9 cellular contexts compared by ENCODE assay signal in the genomic region with DNA sequence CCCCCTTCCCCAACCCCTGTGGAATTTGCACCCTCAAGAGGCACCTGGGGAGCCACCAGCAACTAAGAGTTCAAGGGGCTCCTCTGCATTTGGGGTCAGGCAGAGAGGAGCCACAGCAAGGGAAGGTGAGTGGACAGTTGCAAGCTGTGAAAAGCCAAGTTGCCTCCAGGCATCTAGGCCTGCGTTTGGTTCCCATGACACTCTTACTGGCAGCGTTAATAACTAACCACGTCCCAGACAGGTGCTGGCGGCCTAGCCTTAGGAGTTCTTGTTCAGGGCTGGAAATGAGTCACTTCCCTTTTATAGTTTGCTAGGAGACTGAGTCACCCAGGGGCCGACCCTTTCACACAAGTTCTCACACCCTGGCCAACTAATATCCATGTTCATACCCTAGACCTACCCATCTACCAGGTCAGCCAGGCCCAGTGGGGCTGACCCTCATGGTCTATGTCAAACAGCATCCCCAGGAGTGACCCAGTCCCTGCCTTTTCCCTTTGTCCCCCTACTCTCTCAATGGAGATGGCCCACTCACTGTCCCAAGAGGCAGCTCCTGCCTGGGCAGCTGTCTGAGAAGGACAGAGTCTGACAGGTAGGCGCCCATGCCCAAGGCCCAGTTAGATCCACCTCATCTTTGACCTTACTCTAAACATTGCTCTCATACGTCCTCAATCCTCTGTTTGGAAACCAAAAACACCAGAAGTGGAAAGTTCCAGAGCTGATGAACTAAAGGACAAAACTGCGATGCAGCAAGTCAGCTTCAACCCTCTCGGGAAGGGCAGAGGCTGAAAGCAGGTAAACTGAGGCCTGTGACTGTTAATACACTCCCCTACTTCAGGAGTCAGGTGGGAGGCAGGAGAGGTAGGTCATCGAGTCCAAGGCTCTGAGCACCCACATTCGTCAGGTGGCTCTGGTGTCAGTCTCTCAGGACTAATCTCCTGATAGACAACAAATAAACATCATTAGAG.
DNase-seq lines count a peak whose midpoint lies in the region; ATAC-seq, FAIRE-seq and TF ChIP-seq lines count a peak whose summit lies in the region.
"Had no signal": no experiment of that assay in that cellular context is flagged by ENCODE, and none has a peak within 500 bp of the region (broad histone marks: within the 10 kb centered on the region; RNA-seq: fewer than 3 reads in every experiment).

No MANE protein-coding gene starts in this region.

- TF ChIP-seq EP300 in A549 (IDR thresholded peaks at IDR 0.05): peak; percentile 72 to 86; a peak in 3 of 5 replicates

- WGBS in A549 (ENCODE audit: missing lambda C conversion rate): 32% methylated on average over 11 of the region's 11 CpGs

- TF ChIP-seq POLR2A in A549 (IDR thresholded peaks at IDR 0.05; ENCODE audit: low read length): no peak

- H3K4me2 ChIP-seq in A549: peak overlapping the region; percentile 87

- no peaks in the 10 kb centered on the region for H3K36me3 Mint-ChIP-seq in activated naive CD8-positive, alpha-beta T cell treated with anti-CD3 and anti-CD28 coated beads for 36 hours
- no peaks in the 10 kb centered on the region for H3K36me3 Mint-ChIP-seq in activated T-helper 2 cell treated with anti-CD3 and anti-CD28 coated beads, Interferon-gamma antibody, Interleukin-2, Interleukin-4, amounts not matched to agents 10 μg/mL and 5 μg/mL and 100 μg/mL, durations not matched to agents 14 hours and 24 hours and 36 hours (ENCODE audit: low read depth)

- H3K27me3 ChIP-seq in left lung: no peaks in the 10 kb centered on the region

- peak overlapping the region; percentile 22; the same call in 2 of the 3 replicates for H3K4me3 ChIP-seq in A549
- H3K4me3 ChIP-seq in left lung: no peak overlapping the region

- POLR2A ChIA-PET in A549 (lab: Yijun Ruan, JAX): interaction anchor here (1.2 kb wide), 2 partner anchors 35 to 301 kb away, joined by 3 to 8 read pairs; partner anchors contain the start of gene SOX9

- TF ChIP-seq CTCF in A549 (IDR thresholded peaks at IDR 0.05) (no peak), left lung (IDR thresholded peaks at IDR 0.05) (no peak)

- H3K27me3 Mint-ChIP-seq in activated naive CD8-positive, alpha-beta T cell treated with anti-CD3 and anti-CD28 coated beads for 36 hours: peaks cover 21% of the 10 kb centered on the region
- no peaks in the 10 kb centered on the region for H3K27me3 Mint-ChIP-seq in activated T-helper 2 cell treated with anti-CD3 and anti-CD28 coated beads, Interferon-gamma antibody, Interleukin-2, Interleukin-4, amounts not matched to agents 10 μg/mL and 5 μg/mL and 100 μg/mL, durations not matched to agents 14 hours and 24 hours and 36 hours (ENCODE audit: low read depth)

- H3K9me3 Mint-ChIP-seq in activated naive CD8-positive, alpha-beta T cell treated with anti-CD3 and anti-CD28 coated beads for 36 hours: peaks cover 12% of the 10 kb centered on the region
- H3K9me3 Mint-ChIP-seq in activated T-helper 2 cell treated with anti-CD3 and anti-CD28 coated beads, Interferon-gamma antibody, Interleukin-2, Interleukin-4, amounts not matched to agents 10 μg/mL and 5 μg/mL and 100 μg/mL, durations not matched to agents 14 hours and 24 hours and 36 hours: peaks cover 12% of the 10 kb centered on the region

- H3K4me3 Mint-ChIP-seq in activated naive CD8-positive, alpha-beta T cell treated with anti-CD3 and anti-CD28 coated beads for 36 hours: no peak overlapping the region
- H3K4me3 Mint-ChIP-seq in activated T-helper 2 cell treated with anti-CD3 and anti-CD28 coated beads, Interferon-gamma antibody, Interleukin-2, Interleukin-4, amounts not matched to agents 10 μg/mL and 5 μg/mL and 100 μg/mL, durations not matched to agents 14 hours and 24 hours and 36 hours (ENCODE audit: low read depth): no peak overlapping the region

- peak; percentile 99 for DNase-seq in A549 (ENCODE audit: low read depth in 1 of 2, low spot score in 1 of 2)
- peak; percentile 70 for DNase-seq in NCI-H1436 treated with DMSO at 0.1 percent for 48 hours (lab: John Stamatoyannopoulos, UW)
- DNase-seq in activated naive CD8-positive, alpha-beta T cell treated with anti-CD3 and anti-CD28 coated beads for 36 hours: peak; percentile 46
- peak in 1 of 2 donors; percentile 70 for DNase-seq in left lung
- DNase-seq in urothelium cell line (ENCODE audit: low spot score): peak; percentile 97
- DNase-seq in activated T-helper 2 cell treated with anti-CD3 and anti-CD28 coated beads, Interferon-gamma antibody, Interleukin-2, Interleukin-4, amounts not matched to agents 10 μg/mL and 5 μg/mL and 100 μg/mL, durations not matched to agents 14 hours and 24 hours and 36 hours (ENCODE audit: low spot score): no peak

- peak; percentile 39 to 64 for TF ChIP-seq RAD21 in A549 (conservative IDR thresholded peaks at IDR 0.05 in 1 of 2, IDR thresholded peaks at IDR 0.05 in 1 of 2)

- peak overlapping the region; percentile 92 to 94 for H3K27ac ChIP-seq in A549
- H3K27ac ChIP-seq in left lung: peak overlapping the region; percentile 13 to 34
- H3K27ac ChIP-seq: parathyroid adenoma had no signal

- H3K36me3 ChIP-seq in left lung: no peaks in the 10 kb centered on the region

- peak; percentile 80 to 87 for ATAC-seq in A549
- ATAC-seq in GM18502 (IDR thresholded peaks at IDR 0.05; ENCODE audit: poor library complexity, unreplicated experiment): peak; percentile 58
- peak; percentile 37 for ATAC-seq in HG02763 (IDR thresholded peaks at IDR 0.05; ENCODE audit: unreplicated experiment)
- ATAC-seq in left lung: peak; percentile 92

- peaks cover 4% of the 10 kb centered on the region for H3K4me1 Mint-ChIP-seq in activated naive CD8-positive, alpha-beta T cell treated with anti-CD3 and anti-CD28 coated beads for 36 hours
- peaks cover 4% of the 10 kb centered on the region for H3K4me1 Mint-ChIP-seq in activated T-helper 2 cell treated with anti-CD3 and anti-CD28 coated beads, Interferon-gamma antibody, Interleukin-2, Interleukin-4, amounts not matched to agents 10 μg/mL and 5 μg/mL and 100 μg/mL, durations not matched to agents 14 hours and 24 hours and 36 hours (ENCODE audit: low read depth)

- CTCF ChIA-PET in A549 (lab: Yijun Ruan, JAX): interaction anchor here (1.2 to 3.5 kb wide), 7 partner anchors 8 to 136 kb away, joined by 3 to 13 read pairs (median 5); no protein-coding TSS in a partner anchor

- peak; percentile 97 for FAIRE-seq in A549 (lab: Jason Lieb, UNC)
- FAIRE-seq in urothelium cell line (lab: Jason Lieb, UNC): peak; percentile 95

- intact Hi-C loops in left lung (cut with DNase I): no loop called here
- intact Hi-C loops in activated T-helper 2 cell treated with anti-CD3 and anti-CD28 coated beads, Interferon-gamma antibody, Interleukin-2, Interleukin-4, amounts not matched to agents 10 μg/mL and 5 μg/mL and 100 μg/mL, durations not matched to agents 14 hours and 24 hours and 36 hours (cut with micrococcal nuclease): no loop called here

- no peak overlapping the region for H3K27ac Mint-ChIP-seq in activated naive CD8-positive, alpha-beta T cell treated with anti-CD3 and anti-CD28 coated beads for 36 hours
- H3K27ac Mint-ChIP-seq in activated T-helper 2 cell treated with anti-CD3 and anti-CD28 coated beads, Interferon-gamma antibody, Interleukin-2, Interleukin-4, amounts not matched to agents 10 μg/mL and 5 μg/mL and 100 μg/mL, durations not matched to agents 14 hours and 24 hours and 36 hours: no peak overlapping the region

- H3K4me1 ChIP-seq in A549 (peaks cover 72% of the 10 kb centered on the region), left lung (peaks cover 0 to 19% of the 10 kb centered on the region in 2 donors)
- H3K4me1 ChIP-seq: parathyroid adenoma had no signal

- H3K9me3 ChIP-seq in A549: peaks cover 29% of the 10 kb centered on the region
- peaks cover 0 to 22% of the 10 kb centered on the region in 2 donors for H3K9me3 ChIP-seq in left lung

TF ChIP-seq in A549, 52 proteins besides CTCF, POLR2A, EP300 and RAD21 (continues in another document):
- TF ChIP-seq BHLHE40 (IDR thresholded peaks at IDR 0.05; ENCODE audit: low read depth, low read length): no peak
- no peak; the same call in 1 of the 2 replicates for TF ChIP-seq E2F6 (IDR thresholded peaks at IDR 0.05; ENCODE audit: borderline replicate concordance, low read depth)
- TF ChIP-seq, protein P1, sequence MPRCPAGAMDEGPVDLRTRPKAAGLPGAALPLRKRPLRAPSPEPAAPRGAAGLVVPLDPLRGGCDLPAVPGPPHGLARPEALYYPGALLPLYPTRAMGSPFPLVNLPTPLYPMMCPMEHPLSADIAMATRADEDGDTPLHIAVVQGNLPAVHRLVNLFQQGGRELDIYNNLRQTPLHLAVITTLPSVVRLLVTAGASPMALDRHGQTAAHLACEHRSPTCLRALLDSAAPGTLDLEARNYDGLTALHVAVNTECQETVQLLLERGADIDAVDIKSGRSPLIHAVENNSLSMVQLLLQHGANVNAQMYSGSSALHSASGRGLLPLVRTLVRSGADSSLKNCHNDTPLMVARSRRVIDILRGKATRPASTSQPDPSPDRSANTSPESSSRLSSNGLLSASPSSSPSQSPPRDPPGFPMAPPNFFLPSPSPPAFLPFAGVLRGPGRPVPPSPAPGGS (IDR thresholded peaks at IDR 0.05): peak; percentile 81
- TF ChIP-seq FOSL2 (IDR thresholded peaks at IDR 0.05): peak; percentile 98
- peak; percentile 99 for TF ChIP-seq FOSL2 (CRISPR knock-in tag; IDR thresholded peaks at IDR 0.05)
- no peak for TF ChIP-seq ELK1 (IDR thresholded peaks at IDR 0.05; ENCODE audit: low read depth, low read length)
- TF ChIP-seq EHF (CRISPR knock-in tag; IDR thresholded peaks at IDR 0.05): peak; percentile 89
- TF ChIP-seq TFCP2L1 (CRISPR knock-in tag; IDR thresholded peaks at IDR 0.05): no peak

Comparison
In these comparisons a context has a peak if more than half of its experiments do, and no peak if none do; other contexts are left out.
1. ATAC-seq: peak in every context shown above with its lines; median percentile 92 in left lung; 84 in A549; 58 in GM18502; 37 in HG02763.